In the genomic region with DNA sequence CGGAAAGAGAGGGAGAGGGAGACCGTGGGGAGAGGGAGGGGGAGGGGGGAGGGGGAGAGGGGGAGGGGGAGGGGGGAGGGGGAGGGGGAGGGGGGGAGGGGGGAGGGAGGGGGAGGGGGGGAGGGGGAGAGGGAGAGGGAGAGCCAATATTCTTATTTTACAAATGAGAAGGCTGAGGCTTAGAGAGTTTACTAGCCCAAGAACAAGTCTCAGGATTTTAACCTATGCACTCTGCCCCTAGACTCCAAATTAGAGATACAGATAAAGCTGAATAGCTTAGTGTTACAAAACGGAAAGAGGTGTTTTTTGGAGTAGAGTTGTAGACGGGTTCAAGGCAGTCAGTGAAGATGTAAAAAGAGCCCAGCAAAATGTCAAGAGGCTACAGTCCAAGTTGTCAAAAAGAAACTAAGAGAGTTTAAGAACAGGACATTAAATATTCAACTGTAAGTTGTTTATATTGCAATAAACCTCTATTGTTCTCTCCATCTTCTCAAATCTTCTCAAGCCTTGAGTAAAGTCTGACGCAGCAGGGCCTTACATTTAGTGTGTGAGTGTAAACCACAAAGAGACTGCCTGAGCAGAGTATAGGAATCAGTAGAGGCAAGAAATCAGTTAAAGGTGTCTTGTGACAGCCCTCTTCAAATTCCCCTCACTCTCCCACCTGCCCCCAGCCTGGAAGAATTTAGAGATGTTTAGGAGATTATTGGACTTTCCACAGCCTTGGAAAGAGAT, we compare ENCODE assay signal across 15 cellular contexts. TPM values are rescaled to one million over a fixed set of nuclear protein-coding genes. Genes with fewer than 3 reads are reported as not detected.
A peak's percentile ranks its signal among the peaks of the same experiment; 100 is the strongest.
DNase-seq lines count a peak whose midpoint lies in the region; ATAC-seq and TF ChIP-seq lines count a peak whose summit lies in the region.
"Had no signal": no experiment of that assay in that cellular context is flagged by ENCODE, and none has a peak within 500 bp of the region (broad histone marks: within the 10 kb centered on the region; RNA-seq: fewer than 3 reads in every experiment).

No MANE protein-coding gene starts in this region.

- TF ChIP-seq CTCF in GM10266 (IDR thresholded peaks at IDR 0.05; ENCODE audit: control insufficient read depth, insufficient read depth, low read depth, missing control alignments) (no peak), osteoblast (IDR thresholded peaks at IDR 0.05; ENCODE audit: extremely low read depth, low read depth, low read length) (no peak), body of pancreas (IDR thresholded peaks at IDR 0.05) (no peak), SK-N-SH (IDR thresholded peaks at IDR 0.05) (no peak)

- H3K36me3 Mint-ChIP-seq in CD4-positive, CD25-positive, alpha-beta regulatory T cell, result no peaks in the 10 kb centered on the region
- H3K36me3 Mint-ChIP-seq in activated T-helper 1 cell treated with anti-CD3 and anti-CD28 coated beads, Interleukin-12 subunit alpha, Interleukin-12 subunit beta, Interleukin-2, Interleukin-4 antibody, amounts not matched to agents 30 ng/mL and 10 ng/mL and 1 ng/mL, durations not matched to agents 14 hours and 24 hours and 36 hours (ENCODE audit: low read depth), result peaks cover 4% of the 10 kb centered on the region

- no peaks in the 10 kb centered on the region for H3K9me3 ChIP-seq in CD4-positive, CD25-positive, alpha-beta regulatory T cell (ENCODE audit: control insufficient read depth in 2 of 2, low read length in 2 of 2)
- H3K9me3 ChIP-seq in osteoblast (ENCODE audit: low read depth, low read length) (no peaks in the 10 kb centered on the region), body of pancreas (no peaks in the 10 kb centered on the region), SK-N-SH (no peaks in the 10 kb centered on the region)
- H3K9me3 ChIP-seq: tibial artery had no signal

- H3K27ac ChIP-seq in CD4-positive, CD25-positive, alpha-beta regulatory T cell (ENCODE audit: insufficient read depth, low read length, poor library complexity, severe bottlenecking), result peak overlapping the region; percentile 60
- no peak overlapping the region for H3K27ac ChIP-seq in osteoblast (ENCODE audit: low read depth, low read length)
- H3K27ac ChIP-seq in body of pancreas, result no peak overlapping the region
- no peak overlapping the region for H3K27ac ChIP-seq in SK-N-SH (ENCODE audit: low read depth in 2 of 2, low read length in 1 of 2)
- H3K27ac ChIP-seq: tibial artery had no signal

- POLR2A ChIA-PET in SK-N-SH (lab: Yijun Ruan, JAX), result no interaction called here

- H4K20me1 ChIP-seq in osteoblast (ENCODE audit: insufficient read depth, low read length) (no peaks in the 10 kb centered on the region), SK-N-SH (ENCODE audit: insufficient read depth) (no peaks in the 10 kb centered on the region)

- H2AFZ ChIP-seq in osteoblast (ENCODE audit: low read length), result no peak overlapping the region
- no peak overlapping the region for H2AFZ ChIP-seq in SK-N-SH (ENCODE audit: low read depth)

- ATAC-seq in CD4-positive, CD25-positive, alpha-beta regulatory T cell (ENCODE audit: low read depth in 2 of 2), result peak; percentile 47 to 58
- peak; percentile 39 for ATAC-seq in HG03280 (IDR thresholded peaks at IDR 0.05; ENCODE audit: unreplicated experiment)
- ATAC-seq in body of pancreas, result no peak
- ATAC-seq: left lobe of liver had no signal

- H3K4me3 ChIP-seq in CD4-positive, CD25-positive, alpha-beta regulatory T cell (ENCODE audit: low read depth, low read length), result peak overlapping the region; percentile 50
- H3K4me3 ChIP-seq in osteoblast (ENCODE audit: insufficient read depth, low read length), result no peak overlapping the region
- H3K4me3 ChIP-seq in body of pancreas, result no peak overlapping the region
- no peak overlapping the region for H3K4me3 ChIP-seq in SK-N-SH (ENCODE audit: low read depth in 2 of 2, low read length in 1 of 2)
- H3K4me3 ChIP-seq: tibial artery had no signal

- peak in 1 of 3 donors; percentile 37 for DNase-seq in CD4-positive, CD25-positive, alpha-beta regulatory T cell
- DNase-seq in GM10266 (ENCODE audit: extremely low spot score), result peak; percentile 57
- DNase-seq in activated T-helper 1 cell treated with anti-CD3 and anti-CD28 coated beads, Interleukin-12 subunit alpha, Interleukin-12 subunit beta, Interleukin-2, Interleukin-4 antibody, amounts not matched to agents 30 ng/mL and 10 ng/mL and 1 ng/mL, durations not matched to agents 14 hours and 24 hours and 36 hours (ENCODE audit: low spot score), result no peak
- no peak for DNase-seq in osteoblast (ENCODE audit: insufficient read length, low spot score, missing footprints)
- DNase-seq in COLO668 (lab: John Stamatoyannopoulos, UW; ENCODE audit: unreplicated experiment), result no peak
- DNase-seq in body of pancreas, result no peak
- DNase-seq in SK-N-SH, result no peak
- DNase-seq: activated CD4-positive, alpha-beta T cell treated with anti-CD3 and anti-CD28 coated beads for 48 hours; GF-D8; HFFc6; NCI-H1048; stimulated activated CD4-positive, alpha-beta T cell treated with anti-CD3 and anti-CD28 coated beads, Interleukin-4, amount 100 ng/mL, for 4 hours; tibial artery had no signal

- peaks cover 16% of the 10 kb centered on the region for H3K4me1 ChIP-seq in CD4-positive, CD25-positive, alpha-beta regulatory T cell (ENCODE audit: control insufficient read depth, insufficient read depth, low read length, poor library complexity, severe bottlenecking)
- H3K4me1 ChIP-seq in osteoblast (ENCODE audit: insufficient read depth, low read length) (peaks cover 7% of the 10 kb centered on the region), body of pancreas (peaks cover 10% of the 10 kb centered on the region), SK-N-SH (ENCODE audit: control insufficient read depth in 1 of 2, insufficient read depth in 2 of 2, low read depth in 1 of 2, low read length in 1 of 2) (peaks cover 0 to 4% of the 10 kb centered on the region in 2 experiments; a peak in 1 of 4 replicates)

- peak overlapping the region in 3 of 4 donors; percentile 21 to 45 (median 39) for H3K4me3 Mint-ChIP-seq in CD4-positive, CD25-positive, alpha-beta regulatory T cell
- H3K4me3 Mint-ChIP-seq in activated T-helper 1 cell treated with anti-CD3 and anti-CD28 coated beads, Interleukin-12 subunit alpha, Interleukin-12 subunit beta, Interleukin-2, Interleukin-4 antibody, amounts not matched to agents 30 ng/mL and 10 ng/mL and 1 ng/mL, durations not matched to agents 14 hours and 24 hours and 36 hours, result peak overlapping the region; percentile 10
- H3K4me3 Mint-ChIP-seq: HFFc6 had no signal

- TF ChIP-seq RAD21 in SK-N-SH (IDR thresholded peaks at IDR 0.05; ENCODE audit: low read length), result no peak

- H3K79me2 ChIP-seq in osteoblast (ENCODE audit: insufficient read depth, low read length) (no peaks in the 10 kb centered on the region), SK-N-SH (ENCODE audit: insufficient read depth) (no peaks in the 10 kb centered on the region)

- no peaks in the 10 kb centered on the region for H3F3A ChIP-seq in SK-N-SH (replicated peaks; ENCODE audit: insufficient read depth)

- no peaks in the 10 kb centered on the region for H3K27me3 Mint-ChIP-seq in CD4-positive, CD25-positive, alpha-beta regulatory T cell
- H3K27me3 Mint-ChIP-seq in activated T-helper 1 cell treated with anti-CD3 and anti-CD28 coated beads, Interleukin-12 subunit alpha, Interleukin-12 subunit beta, Interleukin-2, Interleukin-4 antibody, amounts not matched to agents 30 ng/mL and 10 ng/mL and 1 ng/mL, durations not matched to agents 14 hours and 24 hours and 36 hours (ENCODE audit: insufficient read depth), result no peaks in the 10 kb centered on the region

- WGBS in body of pancreas, 2 donors, result 76 to 84% methylated on average over 4 to 5 of the region's 5 CpGs
- 93% methylated on average over 5 of the region's 5 CpGs for WGBS in SK-N-SH (ENCODE audit: low lambda C conversion rate)

- H3K9me3 Mint-ChIP-seq in CD4-positive, CD25-positive, alpha-beta regulatory T cell, result peaks cover 0 to 4% (median 0%) of the 10 kb centered on the region in 7 donors
- H3K9me3 Mint-ChIP-seq in activated T-helper 1 cell treated with anti-CD3 and anti-CD28 coated beads, Interleukin-12 subunit alpha, Interleukin-12 subunit beta, Interleukin-2, Interleukin-4 antibody, amounts not matched to agents 30 ng/mL and 10 ng/mL and 1 ng/mL, durations not matched to agents 14 hours and 24 hours and 36 hours, result peaks cover 9% of the 10 kb centered on the region
- H3K9me3 Mint-ChIP-seq: HFFc6 had no signal

- H3K36me3 ChIP-seq in CD4-positive, CD25-positive, alpha-beta regulatory T cell (ENCODE audit: control insufficient read depth, insufficient read depth, low read length), result no peaks in the 10 kb centered on the region
- H3K36me3 ChIP-seq in osteoblast (ENCODE audit: insufficient read depth, low read length) (no peaks in the 10 kb centered on the region), body of pancreas (replicated peaks in 1 of 2; ENCODE audit: insufficient read depth in 1 of 2, low read depth in 2 of 2) (no peaks in the 10 kb centered on the region), SK-N-SH (replicated peaks in 1 of 2; ENCODE audit: control insufficient read depth in 1 of 2, insufficient read depth in 2 of 2, low read length in 1 of 2) (no peaks in the 10 kb centered on the region)
- H3K36me3 ChIP-seq: tibial artery had no signal

- H3K27ac Mint-ChIP-seq in CD4-positive, CD25-positive, alpha-beta regulatory T cell, result peak overlapping the region; percentile 38 to 83 (median 74)
- peak overlapping the region; percentile 68 for H3K27ac Mint-ChIP-seq in activated T-helper 1 cell treated with anti-CD3 and anti-CD28 coated beads, Interleukin-12 subunit alpha, Interleukin-12 subunit beta, Interleukin-2, Interleukin-4 antibody, amounts not matched to agents 30 ng/mL and 10 ng/mL and 1 ng/mL, durations not matched to agents 14 hours and 24 hours and 36 hours
- H3K27ac Mint-ChIP-seq: HFFc6 had no signal

- H3K4me1 Mint-ChIP-seq in CD4-positive, CD25-positive, alpha-beta regulatory T cell, result peaks cover 16 to 46% (median 31%) of the 10 kb centered on the region in 4 donors
- H3K4me1 Mint-ChIP-seq in activated T-helper 1 cell treated with anti-CD3 and anti-CD28 coated beads, Interleukin-12 subunit alpha, Interleukin-12 subunit beta, Interleukin-2, Interleukin-4 antibody, amounts not matched to agents 30 ng/mL and 10 ng/mL and 1 ng/mL, durations not matched to agents 14 hours and 24 hours and 36 hours (ENCODE audit: low read depth), result peaks cover 44% of the 10 kb centered on the region

- no peak for TF ChIP-seq EP300 in SK-N-SH (IDR thresholded peaks at IDR 0.05; ENCODE audit: borderline replicate concordance in 1 of 2, low read depth in 1 of 2, low read length in 1 of 2)

- H3K9ac ChIP-seq in SK-N-SH, result no peak overlapping the region

- CTCF ChIA-PET in SK-N-SH (lab: Yijun Ruan, JAX), result no interaction called here

- no peaks in the 10 kb centered on the region for H3K27me3 ChIP-seq in CD4-positive, CD25-positive, alpha-beta regulatory T cell (ENCODE audit: control insufficient read depth, insufficient read depth, low read length)
- H3K27me3 ChIP-seq in osteoblast (ENCODE audit: insufficient read depth, low read length), result no peaks in the 10 kb centered on the region
- no peaks in the 10 kb centered on the region for H3K27me3 ChIP-seq in body of pancreas
- no peaks in the 10 kb centered on the region for H3K27me3 ChIP-seq in SK-N-SH (ENCODE audit: insufficient read depth)
- H3K27me3 ChIP-seq: tibial artery had no signal

- H3K9me2 ChIP-seq in SK-N-SH, result no peaks in the 10 kb centered on the region

- no peak for TF ChIP-seq POLR2A in body of pancreas (IDR thresholded peaks at IDR 0.05)

- intact Hi-C loops in activated T-helper 1 cell treated with anti-CD3 and anti-CD28 coated beads, Interleukin-12 subunit alpha, Interleukin-12 subunit beta, Interleukin-2, Interleukin-4 antibody, amounts not matched to agents 30 ng/mL and 10 ng/mL and 1 ng/mL, durations not matched to agents 14 hours and 24 hours and 36 hours (cut with micrococcal nuclease), result loop anchor here (1.0 to 10.0 kb wide), 2 partner anchors 555 to 1128 kb away; no protein-coding TSS in a partner anchor
- intact Hi-C loops in body of pancreas (cut with DNase I), result no loop called here

- H3K4me2 ChIP-seq in osteoblast (ENCODE audit: insufficient read depth, low read length) (no peak overlapping the region), SK-N-SH (no peak overlapping the region)

RNA-seq across cellular contexts. Expression of gene AKIRIN2, which starts 34.9 kb away (rescaled TPM):
- total RNA-seq in CD4-positive, CD25-positive, alpha-beta regulatory T cell, result 119 TPM
- polyA plus RNA-seq in CD4-positive, CD25-positive, alpha-beta regulatory T cell, result 10 to 100 TPM; 47.7 to 66.7 (median 49.5) TPM
- total RNA-seq in activated T-helper 1 cell treated with anti-CD3 and anti-CD28 coated beads, Interleukin-12 subunit alpha, Interleukin-12 subunit beta, Interleukin-2, Interleukin-4 antibody, amounts not matched to agents 30 ng/mL and 10 ng/mL and 1 ng/mL, durations not matched to agents 14 hours and 24 hours and 36 hours, result 40.1 and 42.0 TPM in 2 replicates
- 15.2 and 18.3 TPM in 2 replicates for total RNA-seq in osteoblast
- total RNA-seq in body of pancreas, result 10 to 100 TPM in 1 of 2 donors, 1 to 10 TPM in 1; 5.4 to 16.2 TPM
- 12.3 and 19.0 TPM in 2 replicates for polyA plus RNA-seq in SK-N-SH (2012; rRNA removed)
- polyA plus RNA-seq in SK-N-SH (2012; cell fraction: cytosol; rRNA removed), result 28.5 and 31.7 TPM in 2 replicates
- polyA plus RNA-seq in SK-N-SH (2012; cell fraction: nucleus; rRNA removed), result 22.4 and 25.4 TPM in 2 replicates
